16 cellular contexts compared by ENCODE assay signal in the genomic region with DNA sequence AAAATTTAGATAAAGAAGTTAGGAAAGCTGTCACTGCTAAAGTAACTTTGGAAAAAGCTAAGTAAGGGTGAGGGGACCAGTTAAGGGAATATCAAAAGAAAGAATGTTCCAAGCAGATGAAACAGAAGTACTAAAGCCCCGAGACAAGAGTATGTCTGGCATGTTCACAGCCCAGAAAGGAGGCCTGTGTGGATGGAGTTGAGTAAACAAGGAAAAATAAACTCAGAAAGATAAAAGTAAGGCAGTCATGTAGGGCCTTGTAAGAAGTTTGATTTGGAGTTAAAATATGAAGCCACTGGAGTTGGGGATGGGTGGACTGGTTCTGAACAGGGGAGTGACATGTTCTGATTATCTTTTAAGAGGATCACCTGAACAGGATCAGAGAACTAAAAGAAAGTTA.
"Had no signal": no experiment of that assay in that cellular context is flagged by ENCODE, and none has a peak within 500 bp of the region (broad histone marks: within the 10 kb centered on the region; RNA-seq: fewer than 3 reads in every experiment).

No MANE protein-coding gene starts in this region.

- H3K9ac ChIP-seq: neural progenitor cell had no signal

- H3K4me3 ChIP-seq: esophagus squamous epithelium, neural progenitor cell, ovary, right atrium auricular region had no signal

- H2AFZ ChIP-seq: neural progenitor cell had no signal

- H3K27me3 ChIP-seq: esophagus squamous epithelium, foreskin keratinocyte, neural progenitor cell, ovary, right atrium auricular region had no signal

- H3K4me2 ChIP-seq: neural progenitor cell had no signal

- H3K4me1 ChIP-seq: esophagus squamous epithelium, foreskin keratinocyte, neural progenitor cell, right atrium auricular region had no signal

- DNase-seq: esophagus squamous epithelium; foreskin keratinocyte; head of caudate nucleus; hippocampal formation; islet precursor cell; mammary epithelial cell; nucleus accumbens; ovary; small intestine; stimulated activated CD4-positive, alpha-beta T cell treated with anti-CD3 and anti-CD28 coated beads, Interleukin-2, amount 100 ng/mL, for 48 hours; stimulated activated naive CD4-positive, alpha-beta T cell treated with Interleukin-2 at 50 U/mL for 16 hours; trophoblast cell had no signal

- H3K9me3 ChIP-seq: esophagus squamous epithelium, ovary, right atrium auricular region had no signal

- H3K27ac ChIP-seq: esophagus squamous epithelium, foreskin keratinocyte, neural progenitor cell, ovary, right atrium auricular region had no signal

- ATAC-seq: foreskin keratinocyte; left lobe of liver; natural killer cell treated with Interleukin-12 subunit alpha and Interleukin-12 subunit beta and Interleukin-15 and Interleukin-18, amount 100 ng/mL, for 72 hours had no signal

- H3K36me3 ChIP-seq: neural progenitor cell, ovary had no signal
